17 cellular contexts compared by ENCODE assay signal in the genomic region with DNA sequence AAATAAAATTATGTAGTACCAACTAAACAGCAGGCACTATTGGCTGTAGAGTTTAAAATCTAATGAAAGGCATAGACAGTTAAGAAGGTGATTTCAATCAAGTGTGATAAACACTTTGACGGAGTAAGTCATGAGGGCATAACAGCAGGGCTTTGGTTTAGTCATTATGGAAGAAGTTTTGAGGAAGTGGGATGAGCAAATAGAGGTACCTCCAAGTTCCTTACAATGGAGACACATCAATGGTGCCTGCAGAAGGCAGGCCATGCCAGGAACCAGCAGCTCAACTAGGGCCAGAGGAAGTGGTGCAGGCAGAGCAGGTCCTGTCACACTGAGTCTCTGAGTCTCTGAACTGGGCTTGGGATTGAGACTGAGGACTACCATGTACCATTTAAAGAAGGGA.
"Had no signal": no experiment of that assay in that cellular context is flagged by ENCODE, and none has a peak within 500 bp of the region (broad histone marks: within the 10 kb centered on the region; RNA-seq: fewer than 3 reads in every experiment).

No MANE protein-coding gene starts in this region.

- H3K27ac ChIP-seq: adrenal gland, ascending aorta, brain microvascular endothelial cell, uterus had no signal

- H3K4me3 ChIP-seq: adrenal gland, ascending aorta, uterus had no signal

- H3K9me3 ChIP-seq: adrenal gland, uterus had no signal

- DNase-seq: activated CD4-positive, alpha-beta T cell treated with anti-CD3 and anti-CD28 coated beads for 36 hours; activated CD4-positive, alpha-beta T cell treated with anti-CD3 and anti-CD28 coated beads, Interleukin-2, amount 50 U/mL, for 48 hours; activated CD8-positive, alpha-beta memory T cell treated with anti-CD3 and anti-CD28 coated beads, Interleukin-2, amount 50 U/mL, for 48 hours; activated naive CD4-positive, alpha-beta T cell; activated T-cell treated with anti-CD3 and anti-CD28 coated beads, Interleukin-2, amount 50 U/mL, for 4 hours; adrenal gland; brain microvascular endothelial cell; effector CD4-positive, alpha-beta T cell; left colon; nephron progenitor cell; posterior cingulate gyrus; small intestine; trophoblast cell; uterus had no signal

- H3K27me3 ChIP-seq: adrenal gland, ascending aorta, brain microvascular endothelial cell, uterus had no signal

- H3K4me1 ChIP-seq: adrenal gland, ascending aorta, uterus had no signal

- H3K36me3 ChIP-seq: adrenal gland, ascending aorta, brain microvascular endothelial cell, uterus had no signal

- FAIRE-seq: endometrium, keratinocyte, small intestine had no signal
